ENCODE assay signal across 1 cellular context in the genomic region with DNA sequence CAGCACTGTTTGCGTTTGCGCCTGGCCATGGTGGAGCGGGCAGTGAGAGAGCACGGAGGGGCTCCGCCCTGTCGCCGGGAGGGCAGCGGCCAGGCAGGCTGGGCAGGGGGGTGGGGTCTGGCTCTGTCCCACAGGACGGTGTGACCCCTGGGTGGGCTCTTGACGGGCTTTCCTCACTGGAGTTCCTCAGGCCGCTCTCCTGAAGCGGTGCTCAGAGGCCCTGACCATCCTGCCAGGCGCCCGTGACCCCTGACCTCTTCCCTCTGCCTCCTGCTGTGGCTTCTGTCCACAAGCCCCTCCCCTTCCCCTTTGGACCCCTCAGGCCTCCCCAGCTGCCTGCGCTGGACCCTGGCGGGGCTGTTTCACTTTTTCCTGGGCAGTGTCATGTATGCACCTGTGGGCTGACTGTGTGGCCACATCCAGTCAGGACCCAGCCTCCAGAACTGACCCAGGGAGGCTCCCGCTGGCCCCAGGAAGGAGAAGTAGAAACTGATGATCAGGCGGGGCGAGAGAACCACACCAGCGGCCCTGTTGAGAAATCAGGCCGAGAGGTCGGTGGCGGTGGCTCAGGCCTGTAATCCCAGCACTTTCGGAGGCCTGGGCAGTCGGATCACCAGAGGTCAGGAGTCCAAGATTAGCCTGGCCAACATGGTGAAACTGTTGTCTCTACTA.
A peak's percentile ranks its signal among the peaks of the same experiment; 100 is the strongest.
TF ChIP-seq lines count a peak whose summit lies in the region.

No MANE protein-coding gene starts in this region.

TF ChIP-seq in HepG2, 621 proteins besides CTCF, POLR2A, EP300 and RAD21 (continued from another document and continues in another):
- peak; percentile 94 for TF ChIP-seq RXRA (CRISPR knock-in tag; IDR thresholded peaks at IDR 0.05)
- TF ChIP-seq ZNF720 (CRISPR knock-in tag; IDR thresholded peaks at IDR 0.05) = no peak
- TF ChIP-seq DNMT1 (CRISPR knock-in tag; IDR thresholded peaks at IDR 0.05) = 0 out of 2 replicates have a peak, but pooled peaks have one; percentile 58
- no peak for TF ChIP-seq ZNF569 (CRISPR knock-in tag; IDR thresholded peaks at IDR 0.05; ENCODE audit: borderline replicate concordance)
- TF ChIP-seq, protein P1, sequence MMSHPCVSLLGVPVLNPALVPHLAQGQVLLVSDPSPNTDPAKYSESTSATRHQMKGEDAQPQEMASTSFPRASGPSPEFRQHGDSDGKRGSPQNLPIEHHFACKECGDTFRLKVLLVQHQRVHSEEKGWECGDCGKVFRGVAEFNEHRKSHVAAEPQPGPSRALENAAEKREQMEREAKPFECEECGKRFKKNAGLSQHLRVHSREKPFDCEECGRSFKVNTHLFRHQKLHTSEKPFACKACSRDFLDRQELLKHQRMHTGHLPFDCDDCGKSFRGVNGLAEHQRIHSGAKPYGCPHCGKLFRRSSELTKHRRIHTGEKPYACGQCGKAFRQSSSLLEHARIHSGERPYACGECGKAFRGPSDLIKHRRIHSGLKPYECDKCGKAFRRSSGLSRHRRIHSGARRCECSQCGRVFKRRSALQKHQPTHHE (CRISPR knock-in tag; IDR thresholded peaks at IDR 0.05; ENCODE audit: borderline replicate concordance) = no peak; the same call in 1 of the 2 replicates
- TF ChIP-seq ZNF883 (CRISPR knock-in tag; IDR thresholded peaks at IDR 0.05; ENCODE audit: not compliant biosample characterization) = peak; percentile 9
- peak; percentile 95 for TF ChIP-seq ZFY (CRISPR knock-in tag; IDR thresholded peaks at IDR 0.05)
- TF ChIP-seq ATRX (CRISPR knock-in tag; IDR thresholded peaks at IDR 0.05; ENCODE audit: borderline replicate concordance) = no peak; the same call in 1 of the 2 replicates
- peak; percentile 91; the same call in 1 of the 2 replicates for TF ChIP-seq ZNF691 (CRISPR knock-in tag; IDR thresholded peaks at IDR 0.05; ENCODE audit: borderline replicate concordance, low read depth)
- no peak for TF ChIP-seq ZIK1 (CRISPR knock-in tag; IDR thresholded peaks at IDR 0.05; ENCODE audit: borderline replicate concordance, low read depth)
- peak; percentile 79 for TF ChIP-seq KMT2A (CRISPR knock-in tag; IDR thresholded peaks at IDR 0.05)
- TF ChIP-seq SMAD9 (CRISPR knock-in tag; IDR thresholded peaks at IDR 0.05) = no peak
- TF ChIP-seq TRIM24 (CRISPR knock-in tag; IDR thresholded peaks at IDR 0.05) = no peak
- TF ChIP-seq ZNF350 (CRISPR knock-in tag; IDR thresholded peaks at IDR 0.05; ENCODE audit: borderline replicate concordance, low read depth) = peak; percentile 98
- peak; percentile 87 for TF ChIP-seq HNF4G (IDR thresholded peaks at IDR 0.05; ENCODE audit: borderline replicate concordance, low read depth, low read length)
- peak; percentile 92 for TF ChIP-seq HNF4G (CRISPR knock-in tag; IDR thresholded peaks at IDR 0.05; ENCODE audit: borderline replicate concordance, low read depth)
- no peak for TF ChIP-seq ARID2 (CRISPR knock-in tag; IDR thresholded peaks at IDR 0.05; ENCODE audit: borderline replicate concordance)
- TF ChIP-seq, protein P2, sequence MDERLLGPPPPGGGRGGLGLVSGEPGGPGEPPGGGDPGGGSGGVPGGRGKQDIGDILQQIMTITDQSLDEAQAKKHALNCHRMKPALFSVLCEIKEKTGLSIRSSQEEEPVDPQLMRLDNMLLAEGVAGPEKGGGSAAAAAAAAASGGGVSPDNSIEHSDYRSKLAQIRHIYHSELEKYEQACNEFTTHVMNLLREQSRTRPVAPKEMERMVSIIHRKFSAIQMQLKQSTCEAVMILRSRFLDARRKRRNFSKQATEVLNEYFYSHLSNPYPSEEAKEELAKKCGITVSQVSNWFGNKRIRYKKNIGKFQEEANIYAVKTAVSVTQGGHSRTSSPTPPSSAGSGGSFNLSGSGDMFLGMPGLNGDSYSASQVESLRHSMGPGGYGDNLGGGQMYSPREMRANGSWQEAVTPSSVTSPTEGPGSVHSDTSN (CRISPR knock-in tag; IDR thresholded peaks at IDR 0.05) = no peak
- TF ChIP-seq, protein P3, sequence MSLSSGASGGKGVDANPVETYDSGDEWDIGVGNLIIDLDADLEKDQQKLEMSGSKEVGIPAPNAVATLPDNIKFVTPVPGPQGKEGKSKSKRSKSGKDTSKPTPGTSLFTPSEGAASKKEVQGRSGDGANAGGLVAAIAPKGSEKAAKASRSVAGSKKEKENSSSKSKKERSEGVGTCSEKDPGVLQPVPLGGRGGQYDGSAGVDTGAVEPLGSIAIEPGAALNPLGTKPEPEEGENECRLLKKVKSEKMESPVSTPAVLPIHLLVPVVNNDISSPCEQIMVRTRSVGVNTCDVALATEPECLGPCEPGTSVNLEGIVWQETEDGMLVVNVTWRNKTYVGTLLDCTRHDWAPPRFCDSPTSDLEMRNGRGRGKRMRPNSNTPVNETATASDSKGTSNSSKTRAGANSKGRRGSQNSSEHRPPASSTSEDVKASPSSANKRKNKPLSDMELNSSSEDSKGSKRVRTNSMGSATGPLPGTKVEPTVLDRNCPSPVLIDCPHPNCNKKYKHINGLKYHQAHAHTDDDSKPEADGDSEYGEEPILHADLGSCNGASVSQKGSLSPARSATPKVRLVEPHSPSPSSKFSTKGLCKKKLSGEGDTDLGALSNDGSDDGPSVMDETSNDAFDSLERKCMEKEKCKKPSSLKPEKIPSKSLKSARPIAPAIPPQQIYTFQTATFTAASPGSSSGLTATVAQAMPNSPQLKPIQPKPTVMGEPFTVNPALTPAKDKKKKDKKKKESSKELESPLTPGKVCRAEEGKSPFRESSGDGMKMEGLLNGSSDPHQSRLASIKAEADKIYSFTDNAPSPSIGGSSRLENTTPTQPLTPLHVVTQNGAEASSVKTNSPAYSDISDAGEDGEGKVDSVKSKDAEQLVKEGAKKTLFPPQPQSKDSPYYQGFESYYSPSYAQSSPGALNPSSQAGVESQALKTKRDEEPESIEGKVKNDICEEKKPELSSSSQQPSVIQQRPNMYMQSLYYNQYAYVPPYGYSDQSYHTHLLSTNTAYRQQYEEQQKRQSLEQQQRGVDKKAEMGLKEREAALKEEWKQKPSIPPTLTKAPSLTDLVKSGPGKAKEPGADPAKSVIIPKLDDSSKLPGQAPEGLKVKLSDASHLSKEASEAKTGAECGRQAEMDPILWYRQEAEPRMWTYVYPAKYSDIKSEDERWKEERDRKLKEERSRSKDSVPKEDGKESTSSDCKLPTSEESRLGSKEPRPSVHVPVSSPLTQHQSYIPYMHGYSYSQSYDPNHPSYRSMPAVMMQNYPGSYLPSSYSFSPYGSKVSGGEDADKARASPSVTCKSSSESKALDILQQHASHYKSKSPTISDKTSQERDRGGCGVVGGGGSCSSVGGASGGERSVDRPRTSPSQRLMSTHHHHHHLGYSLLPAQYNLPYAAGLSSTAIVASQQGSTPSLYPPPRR (CRISPR knock-in tag; IDR thresholded peaks at IDR 0.05; ENCODE audit: borderline replicate concordance) = peak; percentile 83
- TF ChIP-seq, protein P4, sequence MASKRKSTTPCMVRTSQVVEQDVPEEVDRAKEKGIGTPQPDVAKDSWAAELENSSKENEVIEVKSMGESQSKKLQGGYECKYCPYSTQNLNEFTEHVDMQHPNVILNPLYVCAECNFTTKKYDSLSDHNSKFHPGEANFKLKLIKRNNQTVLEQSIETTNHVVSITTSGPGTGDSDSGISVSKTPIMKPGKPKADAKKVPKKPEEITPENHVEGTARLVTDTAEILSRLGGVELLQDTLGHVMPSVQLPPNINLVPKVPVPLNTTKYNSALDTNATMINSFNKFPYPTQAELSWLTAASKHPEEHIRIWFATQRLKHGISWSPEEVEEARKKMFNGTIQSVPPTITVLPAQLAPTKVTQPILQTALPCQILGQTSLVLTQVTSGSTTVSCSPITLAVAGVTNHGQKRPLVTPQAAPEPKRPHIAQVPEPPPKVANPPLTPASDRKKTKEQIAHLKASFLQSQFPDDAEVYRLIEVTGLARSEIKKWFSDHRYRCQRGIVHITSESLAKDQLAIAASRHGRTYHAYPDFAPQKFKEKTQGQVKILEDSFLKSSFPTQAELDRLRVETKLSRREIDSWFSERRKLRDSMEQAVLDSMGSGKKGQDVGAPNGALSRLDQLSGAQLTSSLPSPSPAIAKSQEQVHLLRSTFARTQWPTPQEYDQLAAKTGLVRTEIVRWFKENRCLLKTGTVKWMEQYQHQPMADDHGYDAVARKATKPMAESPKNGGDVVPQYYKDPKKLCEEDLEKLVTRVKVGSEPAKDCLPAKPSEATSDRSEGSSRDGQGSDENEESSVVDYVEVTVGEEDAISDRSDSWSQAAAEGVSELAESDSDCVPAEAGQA (IDR thresholded peaks at IDR 0.05; ENCODE audit: low read depth) = no peak; the same call in 1 of the 2 replicates
- TF ChIP-seq, protein P4 (CRISPR knock-in tag; IDR thresholded peaks at IDR 0.05; ENCODE audit: borderline replicate concordance) = 0 out of 2 replicates have a peak, but pooled peaks have one; percentile 74
- 0 out of 2 replicates have a peak, but pooled peaks have one; percentile 30 for TF ChIP-seq KLF9 (CRISPR knock-in tag; IDR thresholded peaks at IDR 0.05; ENCODE audit: low read depth)
- TF ChIP-seq ZMYM3 (CRISPR knock-in tag; IDR thresholded peaks at IDR 0.05) = peak; percentile 74; the same call in 1 of the 2 replicates
- no peak; the same call in 1 of the 2 replicates for TF ChIP-seq STAG1 (CRISPR knock-in tag; IDR thresholded peaks at IDR 0.05)
- TF ChIP-seq, protein P5, sequence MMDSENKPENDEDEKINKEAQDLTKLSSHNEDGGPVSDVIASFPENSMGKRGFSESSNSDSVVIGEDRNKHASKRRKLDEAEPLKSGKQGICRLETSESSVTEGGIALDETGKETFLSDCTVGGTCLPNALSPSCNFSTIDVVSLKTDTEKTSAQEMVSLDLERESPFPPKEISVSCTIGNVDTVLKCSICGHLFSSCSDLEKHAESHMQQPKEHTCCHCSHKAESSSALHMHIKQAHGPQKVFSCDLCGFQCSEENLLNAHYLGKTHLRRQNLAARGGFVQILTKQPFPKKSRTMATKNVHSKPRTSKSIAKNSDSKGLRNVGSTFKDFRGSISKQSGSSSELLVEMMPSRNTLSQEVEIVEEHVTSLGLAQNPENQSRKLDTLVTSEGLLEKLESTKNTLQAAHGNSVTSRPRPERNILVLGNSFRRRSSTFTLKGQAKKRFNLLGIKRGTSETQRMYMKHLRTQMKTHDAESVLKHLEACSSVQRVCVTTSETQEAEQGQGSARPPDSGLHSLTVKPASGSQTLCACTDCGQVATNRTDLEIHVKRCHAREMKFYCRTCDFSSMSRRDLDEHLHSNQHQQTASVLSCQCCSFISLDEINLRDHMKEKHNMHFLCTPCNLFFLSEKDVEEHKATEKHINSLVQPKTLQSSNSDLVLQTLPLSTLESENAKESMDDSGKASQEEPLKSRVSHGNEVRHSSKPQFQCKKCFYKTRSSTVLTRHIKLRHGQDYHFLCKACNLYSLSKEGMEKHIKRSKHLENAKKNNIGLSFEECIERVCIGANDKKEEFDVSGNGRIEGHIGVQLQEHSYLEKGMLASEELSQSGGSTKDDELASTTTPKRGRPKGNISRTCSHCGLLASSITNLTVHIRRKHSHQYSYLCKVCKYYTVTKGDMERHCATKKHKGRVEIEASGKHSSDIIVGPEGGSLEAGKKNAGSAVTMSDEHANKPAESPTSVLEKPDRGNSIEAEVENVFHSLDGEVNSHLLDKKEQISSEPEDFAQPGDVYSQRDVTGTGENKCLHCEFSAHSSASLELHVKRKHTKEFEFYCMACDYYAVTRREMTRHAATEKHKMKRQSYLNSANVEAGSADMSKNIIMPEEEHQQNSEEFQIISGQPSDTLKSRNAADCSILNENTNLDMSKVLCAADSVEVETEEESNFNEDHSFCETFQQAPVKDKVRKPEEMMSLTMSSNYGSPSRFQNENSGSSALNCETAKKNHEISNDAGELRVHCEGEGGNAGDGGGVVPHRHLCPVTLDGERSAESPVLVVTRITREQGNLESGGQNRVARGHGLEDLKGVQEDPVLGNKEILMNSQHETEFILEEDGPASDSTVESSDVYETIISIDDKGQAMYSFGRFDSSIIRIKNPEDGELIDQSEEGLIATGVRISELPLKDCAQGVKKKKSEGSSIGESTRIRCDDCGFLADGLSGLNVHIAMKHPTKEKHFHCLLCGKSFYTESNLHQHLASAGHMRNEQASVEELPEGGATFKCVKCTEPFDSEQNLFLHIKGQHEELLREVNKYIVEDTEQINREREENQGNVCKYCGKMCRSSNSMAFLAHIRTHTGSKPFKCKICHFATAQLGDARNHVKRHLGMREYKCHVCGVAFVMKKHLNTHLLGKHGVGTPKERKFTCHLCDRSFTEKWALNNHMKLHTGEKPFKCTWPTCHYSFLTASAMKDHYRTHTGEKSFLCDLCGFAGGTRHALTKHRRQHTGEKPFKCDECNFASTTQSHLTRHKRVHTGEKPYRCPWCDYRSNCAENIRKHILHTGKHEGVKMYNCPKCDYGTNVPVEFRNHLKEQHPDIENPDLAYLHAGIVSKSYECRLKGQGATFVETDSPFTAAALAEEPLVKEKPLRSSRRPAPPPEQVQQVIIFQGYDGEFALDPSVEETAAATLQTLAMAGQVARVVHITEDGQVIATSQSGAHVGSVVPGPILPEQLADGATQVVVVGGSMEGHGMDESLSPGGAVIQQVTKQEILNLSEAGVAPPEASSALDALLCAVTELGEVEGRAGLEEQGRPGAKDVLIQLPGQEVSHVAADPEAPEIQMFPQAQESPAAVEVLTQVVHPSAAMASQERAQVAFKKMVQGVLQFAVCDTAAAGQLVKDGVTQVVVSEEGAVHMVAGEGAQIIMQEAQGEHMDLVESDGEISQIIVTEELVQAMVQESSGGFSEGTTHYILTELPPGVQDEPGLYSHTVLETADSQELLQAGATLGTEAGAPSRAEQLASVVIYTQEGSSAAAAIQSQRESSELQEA (CRISPR knock-in tag; IDR thresholded peaks at IDR 0.05; ENCODE audit: not compliant biosample characterization) = peak; percentile 37
- TF ChIP-seq TOE1 (CRISPR knock-in tag; IDR thresholded peaks at IDR 0.05) = 0 out of 2 replicates have a peak, but pooled peaks have one; percentile 60
- peak; percentile 22; the same call in 1 of the 2 replicates for TF ChIP-seq ZNF570 (CRISPR knock-in tag; IDR thresholded peaks at IDR 0.05; ENCODE audit: borderline replicate concordance)
- TF ChIP-seq SPEN (CRISPR knock-in tag; IDR thresholded peaks at IDR 0.05; ENCODE audit: low read depth) = peak; percentile 96
- TF ChIP-seq ZFP90 (CRISPR knock-in tag; IDR thresholded peaks at IDR 0.05; ENCODE audit: borderline replicate concordance) = no peak; the same call in 1 of the 2 replicates
